ENCODE assay signal across 40 cellular contexts in genomic region chr10:13223241-13223640, GRCh38. TPM values are rescaled to one million over a fixed set of nuclear protein-coding genes. Genes with fewer than 3 reads are reported as not detected.
"Had no signal": no experiment of that assay in that cellular context is flagged by ENCODE, and none has a peak within 500 bp of the region (broad histone marks: within the 10 kb centered on the region; RNA-seq: fewer than 3 reads in every experiment).

No MANE protein-coding gene starts in this region.

- H3K4me1 ChIP-seq: adrenal gland, body of pancreas, breast epithelium had no signal

- H3K27ac ChIP-seq: adrenal gland, ascending aorta, body of pancreas, brain microvascular endothelial cell, breast epithelium, cardiac muscle cell had no signal

- H3K9me3 ChIP-seq: adrenal gland, ascending aorta, body of pancreas, breast epithelium had no signal

- H3K27me3 ChIP-seq: adrenal gland, ascending aorta, body of pancreas, brain microvascular endothelial cell, breast epithelium, cardiac muscle cell had no signal

- H3K4me3 ChIP-seq: adrenal gland, ascending aorta, body of pancreas, breast epithelium, cardiac muscle cell had no signal

- H3K36me3 ChIP-seq: adrenal gland, ascending aorta, brain microvascular endothelial cell, breast epithelium, cardiac muscle cell had no signal

- DNase-seq: activated effector memory CD4-positive, alpha-beta T cell treated with anti-CD3 and anti-CD28 coated beads, Interleukin-2, amount 50 U/mL, for 16 hours; activated effector memory CD4-positive, alpha-beta T cell treated with Interleukin-2 at 50 U/mL for 16 hours; activated gamma-delta T cell; activated gamma-delta T cell treated with Interleukin-2 at 50 U/mL for 16 hours; activated naive CD4-positive, alpha-beta T cell; activated naive CD4-positive, alpha-beta T cell treated with anti-CD3 and anti-CD28 coated beads for 36 hours; activated naive CD4-positive, alpha-beta T cell treated with anti-CD3 and anti-CD28 coated beads, Interleukin-2, amount 10 ng/mL, durations not matched to agents 7 days and 5 days; activated naive CD4-positive, alpha-beta T cell treated with anti-CD3 and anti-CD28 coated beads, Interleukin-2, amount 50 U/mL, for 16 hours; activated naive CD4-positive, alpha-beta T cell treated with Interleukin-2 at 50 U/mL for 16 hours; activated naive CD8-positive, alpha-beta T cell treated with anti-CD3 and anti-CD28 coated beads for 36 hours; activated naive CD8-positive, alpha-beta T cell treated with anti-CD3 and anti-CD28 coated beads, Interleukin-2, amount 10 ng/mL, durations not matched to agents 7 days and 5 days; activated naive CD8-positive, alpha-beta T cell treated with anti-CD3 and anti-CD28 coated beads, Interleukin-2, amount 50 U/mL, for 24 hours; activated T-cell treated with anti-CD3 and anti-CD28 coated beads, Interleukin-2, amount 50 U/mL, for 1 hour; activated T-cell treated with anti-CD3 and anti-CD28 coated beads, Interleukin-2, amount 50 U/mL, for 24 hours; activated T-cell treated with anti-CD3 and anti-CD28 coated beads, Interleukin-2, amount 50 U/mL, for 4 hours; activated T-cell treated with anti-CD3 and anti-CD28 coated beads, Interleukin-2, amount 50 U/mL, for 48 hours; activated T-cell treated with anti-CD3 and anti-CD28 coated beads, Interleukin-2, amount 50 U/mL, for 72 hours; adrenal gland; amniotic stem cell; amygdala; anterior cingulate cortex; aorta; body of pancreas; brain microvascular endothelial cell; caudate nucleus; central memory CD4-positive, alpha-beta T cell; cerebellar nuclear complex had no signal

- ATAC-seq: activated naive CD4-positive, alpha-beta T cell treated with anti-CD3 and anti-CD28 coated beads, Interleukin-2, amount 50 U/mL, for 72 hours; activated naive CD8-positive, alpha-beta T cell treated with anti-CD3 and anti-CD28 coated beads, Interleukin-2, amount 50 U/mL, for 24 hours; activated T-cell treated with anti-CD3 and anti-CD28 coated beads, Interleukin-2, amount 50 U/mL, for 4 hours; activated T-cell treated with anti-CD3 and anti-CD28 coated beads, Interleukin-2, amount 50 U/mL, for 72 hours; activated T-helper 17 cell treated with anti-CD3 and anti-CD28 coated beads, Interleukin-2, amount 50 U/mL, for 72 hours; body of pancreas had no signal

RNA-seq across cellular contexts. Expression of gene UCMA, which starts 10.9 kb away (rescaled TPM):
- total RNA-seq: activated naive CD4-positive, alpha-beta T cell treated with anti-CD3 and anti-CD28 coated beads for 36 hours; activated naive CD4-positive, alpha-beta T cell treated with anti-CD3 and anti-CD28 coated beads, Interleukin-2, amount 50 U/mL, for 72 hours; activated naive CD8-positive, alpha-beta T cell treated with anti-CD3 and anti-CD28 coated beads for 36 hours; activated naive CD8-positive, alpha-beta T cell treated with anti-CD3 and anti-CD28 coated beads, Interleukin-2, amount 10 ng/mL, durations not matched to agents 7 days and 5 days; activated T-cell treated with anti-CD3 and anti-CD28 coated beads, Interleukin-2, amount 50 U/mL, for 4 hours; activated T-cell treated with anti-CD3 and anti-CD28 coated beads, Interleukin-2, amount 50 U/mL, for 72 hours; activated T-helper 1 cell treated with anti-CD3 and anti-CD28 coated beads, Interleukin-12 subunit alpha, Interleukin-12 subunit beta, Interleukin-2, Interleukin-4 antibody, amounts not matched to agents 30 ng/mL and 10 ng/mL and 1 ng/mL, durations not matched to agents 14 hours and 24 hours and 36 hours; activated T-helper 17 cell treated with anti-CD3 and anti-CD28 coated beads, Interleukin-2, amount 50 U/mL, for 72 hours; activated T-helper 2 cell treated with anti-CD3 and anti-CD28 coated beads, Interferon-gamma antibody, Interleukin-2, Interleukin-4, amounts not matched to agents 10 μg/mL and 5 μg/mL and 100 μg/mL, durations not matched to agents 14 hours and 24 hours and 36 hours; adrenal gland; aorta; ascending aorta; astrocyte; body of pancreas; breast epithelium; bronchial epithelial cell; cardiac muscle cell; cardiac septum; cerebellum; chondrocyte had no signal
- polyA plus RNA-seq: adipose tissue, adrenal gland, aorta, cardiac muscle cell had no signal
